In the genomic region with DNA sequence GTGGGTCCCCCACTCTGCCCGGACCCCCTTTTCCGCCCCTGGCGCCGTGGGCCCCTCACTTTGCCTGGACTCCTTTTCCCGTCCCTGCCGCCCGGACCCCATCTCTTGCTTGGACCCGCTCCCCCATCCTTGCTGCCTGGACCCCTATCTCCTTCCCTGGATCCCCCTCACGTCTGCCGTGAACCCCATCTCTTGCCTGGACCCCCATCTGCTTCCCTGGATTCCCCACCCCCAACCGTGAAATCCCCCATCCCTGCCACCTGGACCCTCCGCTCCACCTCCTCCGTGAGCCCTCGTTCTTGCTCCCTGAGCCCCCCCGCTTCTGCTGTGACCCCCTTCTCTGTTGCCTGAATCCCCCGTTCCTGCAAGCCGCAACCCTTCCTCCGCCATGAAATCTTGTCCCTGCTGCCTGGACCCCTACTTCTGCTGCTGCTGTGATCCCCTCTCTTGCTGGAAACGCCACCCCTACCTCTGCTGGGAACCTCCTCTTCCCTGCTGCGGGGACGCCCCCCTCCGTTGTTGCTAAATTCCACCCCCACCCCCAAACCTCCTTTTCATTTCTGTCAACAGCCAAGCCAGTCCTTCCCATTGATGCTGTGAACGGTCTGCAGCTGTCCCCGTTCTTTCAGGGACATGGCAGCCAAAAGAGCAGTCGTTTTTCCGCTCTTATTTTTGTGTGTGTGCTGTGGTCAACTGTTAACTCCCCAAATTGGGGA, we compare ENCODE assay signal across 1 cellular context.
TF ChIP-seq lines count a peak whose summit lies in the region.

No MANE protein-coding gene starts in this region.

TF ChIP-seq in HEK293, 187 proteins besides CTCF, POLR2A, EP300 and RAD21 (continued from another document):
- TF ChIP-seq ZNF292 (tag by site-specific recombination; IDR thresholded peaks at IDR 0.05; ENCODE audit: borderline replicate concordance, low read depth) (no peak), ZEB2 (tag by site-specific recombination; IDR thresholded peaks at IDR 0.05) (no peak), ZNF555 (tag by site-specific recombination; conservative IDR thresholded peaks at IDR 0.05) (no peak), ZIC2 (tag by site-specific recombination; IDR thresholded peaks at IDR 0.05) (peak; percentile 81), ZNF473 (tag by site-specific recombination; IDR thresholded peaks at IDR 0.05) (no peak), ZNF629 (tag by site-specific recombination; IDR thresholded peaks at IDR 0.05) (no peak), ZNF10 (tag by site-specific recombination; IDR thresholded peaks at IDR 0.05) (no peak), ZNF211 (tag by site-specific recombination; IDR thresholded peaks at IDR 0.05; ENCODE audit: low read depth) (no peak), ZNF280C (tag by site-specific recombination; IDR thresholded peaks at IDR 0.05) (no peak), ZNF221 (tag by site-specific recombination; IDR thresholded peaks at IDR 0.05; ENCODE audit: borderline replicate concordance) (no peak), ZNF239 (tag by site-specific recombination; IDR thresholded peaks at IDR 0.05) (no peak), ZNF514 (tag by site-specific recombination; IDR thresholded peaks at IDR 0.05) (no peak), GLI4 (tag by site-specific recombination; IDR thresholded peaks at IDR 0.05) (no peak), ZNF837 (tag by site-specific recombination; IDR thresholded peaks at IDR 0.05) (no peak), ZNF248 (tag by site-specific recombination; IDR thresholded peaks at IDR 0.05) (no peak), ZNF366 (tag by site-specific recombination; conservative IDR thresholded peaks at IDR 0.05) (no peak), SP2 (tag by site-specific recombination; IDR thresholded peaks at IDR 0.05) (peak; percentile 91), SP3 (tag by site-specific recombination; IDR thresholded peaks at IDR 0.05) (no peak), ZNF157 (tag by site-specific recombination; IDR thresholded peaks at IDR 0.05) (no peak), ZBTB20 (tag by site-specific recombination; IDR thresholded peaks at IDR 0.05) (peak; percentile 32; the same call in 1 of the 2 replicates), ZFP3 (tag by site-specific recombination; IDR thresholded peaks at IDR 0.05; ENCODE audit: low read depth) (no peak), ZNF184 (tag by site-specific recombination; IDR thresholded peaks at IDR 0.05) (no peak), ZNF391 (tag by site-specific recombination; IDR thresholded peaks at IDR 0.05; ENCODE audit: borderline replicate concordance, low read depth) (0 out of 2 replicates have a peak, but pooled peaks have one; percentile 34), ZNF549 (tag by site-specific recombination; IDR thresholded peaks at IDR 0.05) (no peak), MZF1 (tag by site-specific recombination; IDR thresholded peaks at IDR 0.05; ENCODE audit: borderline replicate concordance) (no peak; the same call in 1 of the 2 replicates), ZBTB8A (tag by site-specific recombination; IDR thresholded peaks at IDR 0.05) (0 out of 2 replicates have a peak, but pooled peaks have one; percentile 9), GLIS2 (tag by site-specific recombination; IDR thresholded peaks at IDR 0.05) (peak; percentile 78), ZBTB17 (tag by site-specific recombination; IDR thresholded peaks at IDR 0.05) (no peak), ZNF2 (tag by site-specific recombination; IDR thresholded peaks at IDR 0.05) (no peak), ZNF830 (tag by site-specific recombination; IDR thresholded peaks at IDR 0.05; ENCODE audit: low read depth) (no peak), ZNF791 (tag by site-specific recombination; IDR thresholded peaks at IDR 0.05) (no peak), ZNF426 (tag by site-specific recombination; IDR thresholded peaks at IDR 0.05) (no peak), ZNF214 (tag by site-specific recombination; IDR thresholded peaks at IDR 0.05; ENCODE audit: borderline replicate concordance) (no peak), PRDM1 (tag by site-specific recombination; IDR thresholded peaks at IDR 0.05) (no peak), ZNF335 (tag by site-specific recombination; conservative IDR thresholded peaks at IDR 0.05) (peak; percentile 61)
- TF ChIP-seq, protein P1, sequence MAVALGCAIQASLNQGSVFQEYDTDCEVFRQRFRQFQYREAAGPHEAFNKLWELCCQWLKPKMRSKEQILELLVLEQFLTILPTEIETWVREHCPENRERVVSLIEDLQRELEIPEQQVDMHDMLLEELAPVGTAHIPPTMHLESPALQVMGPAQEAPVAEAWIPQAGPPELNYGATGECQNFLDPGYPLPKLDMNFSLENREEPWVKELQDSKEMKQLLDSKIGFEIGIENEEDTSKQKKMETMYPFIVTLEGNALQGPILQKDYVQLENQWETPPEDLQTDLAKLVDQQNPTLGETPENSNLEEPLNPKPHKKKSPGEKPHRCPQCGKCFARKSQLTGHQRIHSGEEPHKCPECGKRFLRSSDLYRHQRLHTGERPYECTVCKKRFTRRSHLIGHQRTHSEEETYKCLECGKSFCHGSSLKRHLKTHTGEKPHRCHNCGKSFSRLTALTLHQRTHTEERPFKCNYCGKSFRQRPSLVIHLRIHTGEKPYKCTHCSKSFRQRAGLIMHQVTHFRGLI (tag by site-specific recombination; IDR thresholded peaks at IDR 0.05) = no peak
- TF ChIP-seq, protein P2, sequence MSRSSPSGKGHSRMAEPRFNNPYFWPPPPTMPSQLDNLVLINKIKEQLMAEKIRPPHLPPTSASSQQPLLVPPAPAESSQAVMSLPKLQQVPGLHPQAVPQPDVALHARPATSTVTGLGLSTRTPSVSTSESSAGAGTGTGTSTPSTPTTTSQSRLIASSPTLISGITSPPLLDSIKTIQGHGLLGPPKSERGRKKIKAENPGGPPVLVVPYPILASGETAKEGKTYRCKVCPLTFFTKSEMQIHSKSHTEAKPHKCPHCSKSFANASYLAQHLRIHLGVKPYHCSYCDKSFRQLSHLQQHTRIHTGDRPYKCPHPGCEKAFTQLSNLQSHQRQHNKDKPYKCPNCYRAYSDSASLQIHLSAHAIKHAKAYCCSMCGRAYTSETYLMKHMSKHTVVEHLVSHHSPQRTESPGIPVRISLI (tag by site-specific recombination; IDR thresholded peaks at IDR 0.05) = no peak
- TF ChIP-seq, protein P3, sequence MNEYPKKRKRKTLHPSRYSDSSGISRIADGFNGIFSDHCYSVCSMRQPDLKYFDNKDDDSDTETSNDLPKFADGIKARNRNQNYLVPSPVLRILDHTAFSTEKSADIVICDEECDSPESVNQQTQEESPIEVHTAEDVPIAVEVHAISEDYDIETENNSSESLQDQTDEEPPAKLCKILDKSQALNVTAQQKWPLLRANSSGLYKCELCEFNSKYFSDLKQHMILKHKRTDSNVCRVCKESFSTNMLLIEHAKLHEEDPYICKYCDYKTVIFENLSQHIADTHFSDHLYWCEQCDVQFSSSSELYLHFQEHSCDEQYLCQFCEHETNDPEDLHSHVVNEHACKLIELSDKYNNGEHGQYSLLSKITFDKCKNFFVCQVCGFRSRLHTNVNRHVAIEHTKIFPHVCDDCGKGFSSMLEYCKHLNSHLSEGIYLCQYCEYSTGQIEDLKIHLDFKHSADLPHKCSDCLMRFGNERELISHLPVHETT (tag by site-specific recombination; IDR thresholded peaks at IDR 0.05) = no peak
- TF ChIP-seq, protein P4, sequence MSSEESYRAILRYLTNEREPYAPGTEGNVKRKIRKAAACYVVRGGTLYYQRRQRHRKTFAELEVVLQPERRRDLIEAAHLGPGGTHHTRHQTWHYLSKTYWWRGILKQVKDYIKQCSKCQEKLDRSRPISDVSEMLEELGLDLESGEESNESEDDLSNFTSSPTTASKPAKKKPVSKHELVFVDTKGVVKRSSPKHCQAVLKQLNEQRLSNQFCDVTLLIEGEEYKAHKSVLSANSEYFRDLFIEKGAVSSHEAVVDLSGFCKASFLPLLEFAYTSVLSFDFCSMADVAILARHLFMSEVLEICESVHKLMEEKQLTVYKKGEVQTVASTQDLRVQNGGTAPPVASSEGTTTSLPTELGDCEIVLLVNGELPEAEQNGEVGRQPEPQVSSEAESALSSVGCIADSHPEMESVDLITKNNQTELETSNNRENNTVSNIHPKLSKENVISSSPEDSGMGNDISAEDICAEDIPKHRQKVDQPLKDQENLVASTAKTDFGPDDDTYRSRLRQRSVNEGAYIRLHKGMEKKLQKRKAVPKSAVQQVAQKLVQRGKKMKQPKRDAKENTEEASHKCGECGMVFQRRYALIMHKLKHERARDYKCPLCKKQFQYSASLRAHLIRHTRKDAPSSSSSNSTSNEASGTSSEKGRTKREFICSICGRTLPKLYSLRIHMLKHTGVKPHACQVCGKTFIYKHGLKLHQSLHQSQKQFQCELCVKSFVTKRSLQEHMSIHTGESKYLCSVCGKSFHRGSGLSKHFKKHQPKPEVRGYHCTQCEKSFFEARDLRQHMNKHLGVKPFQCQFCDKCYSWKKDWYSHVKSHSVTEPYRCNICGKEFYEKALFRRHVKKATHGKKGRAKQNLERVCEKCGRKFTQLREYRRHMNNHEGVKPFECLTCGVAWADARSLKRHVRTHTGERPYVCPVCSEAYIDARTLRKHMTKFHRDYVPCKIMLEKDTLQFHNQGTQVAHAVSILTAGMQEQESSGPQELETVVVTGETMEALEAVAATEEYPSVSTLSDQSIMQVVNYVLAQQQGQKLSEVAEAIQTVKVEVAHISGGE (tag by site-specific recombination; conservative IDR thresholded peaks at IDR 0.05; ENCODE audit: low read depth) = no peak
- TF ChIP-seq, protein P5, sequence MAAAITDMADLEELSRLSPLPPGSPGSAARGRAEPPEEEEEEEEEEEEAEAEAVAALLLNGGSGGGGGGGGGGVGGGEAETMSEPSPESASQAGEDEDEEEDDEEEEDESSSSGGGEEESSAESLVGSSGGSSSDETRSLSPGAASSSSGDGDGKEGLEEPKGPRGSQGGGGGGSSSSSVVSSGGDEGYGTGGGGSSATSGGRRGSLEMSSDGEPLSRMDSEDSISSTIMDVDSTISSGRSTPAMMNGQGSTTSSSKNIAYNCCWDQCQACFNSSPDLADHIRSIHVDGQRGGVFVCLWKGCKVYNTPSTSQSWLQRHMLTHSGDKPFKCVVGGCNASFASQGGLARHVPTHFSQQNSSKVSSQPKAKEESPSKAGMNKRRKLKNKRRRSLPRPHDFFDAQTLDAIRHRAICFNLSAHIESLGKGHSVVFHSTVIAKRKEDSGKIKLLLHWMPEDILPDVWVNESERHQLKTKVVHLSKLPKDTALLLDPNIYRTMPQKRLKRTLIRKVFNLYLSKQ (tag by site-specific recombination; IDR thresholded peaks at IDR 0.05; ENCODE audit: borderline replicate concordance) = no peak
- TF ChIP-seq, protein P6, sequence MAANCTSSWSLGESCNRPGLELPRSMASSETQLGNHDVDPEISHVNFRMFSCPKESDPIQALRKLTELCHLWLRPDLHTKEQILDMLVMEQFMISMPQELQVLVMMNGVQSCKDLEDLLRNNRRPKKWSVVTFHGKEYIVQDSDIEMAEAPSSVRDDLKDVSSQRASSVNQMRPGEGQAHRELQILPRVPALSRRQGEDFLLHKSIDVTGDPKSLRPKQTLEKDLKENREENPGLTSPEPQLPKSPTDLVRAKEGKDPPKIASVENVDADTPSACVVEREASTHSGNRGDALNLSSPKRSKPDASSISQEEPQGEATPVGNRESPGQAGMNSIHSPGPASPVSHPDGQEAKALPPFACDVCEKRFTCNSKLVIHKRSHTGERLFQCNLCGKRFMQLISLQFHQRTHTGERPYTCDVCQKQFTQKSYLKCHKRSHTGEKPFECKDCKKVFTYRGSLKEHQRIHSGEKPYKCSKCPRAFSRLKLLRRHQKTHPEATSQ (tag by site-specific recombination; IDR thresholded peaks at IDR 0.05) = no peak
- TF ChIP-seq, protein P7, sequence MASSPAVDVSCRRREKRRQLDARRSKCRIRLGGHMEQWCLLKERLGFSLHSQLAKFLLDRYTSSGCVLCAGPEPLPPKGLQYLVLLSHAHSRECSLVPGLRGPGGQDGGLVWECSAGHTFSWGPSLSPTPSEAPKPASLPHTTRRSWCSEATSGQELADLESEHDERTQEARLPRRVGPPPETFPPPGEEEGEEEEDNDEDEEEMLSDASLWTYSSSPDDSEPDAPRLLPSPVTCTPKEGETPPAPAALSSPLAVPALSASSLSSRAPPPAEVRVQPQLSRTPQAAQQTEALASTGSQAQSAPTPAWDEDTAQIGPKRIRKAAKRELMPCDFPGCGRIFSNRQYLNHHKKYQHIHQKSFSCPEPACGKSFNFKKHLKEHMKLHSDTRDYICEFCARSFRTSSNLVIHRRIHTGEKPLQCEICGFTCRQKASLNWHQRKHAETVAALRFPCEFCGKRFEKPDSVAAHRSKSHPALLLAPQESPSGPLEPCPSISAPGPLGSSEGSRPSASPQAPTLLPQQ (tag by site-specific recombination; IDR thresholded peaks at IDR 0.05) = 0 out of 2 replicates have a peak, but pooled peaks have one; percentile 12
